35 cellular contexts compared by ENCODE assay signal in genomic region chr5:73250645-73251044, GRCh38.
"Had no signal": no experiment of that assay in that cellular context is flagged by ENCODE, and none has a peak within 500 bp of the region (broad histone marks: within the 10 kb centered on the region; RNA-seq: fewer than 3 reads in every experiment).

No MANE protein-coding gene starts in this region.

- H3K9me3 ChIP-seq: ascending aorta, body of pancreas, MG63, SJSA1, SK-N-SH had no signal

- H3K4me3 ChIP-seq: ascending aorta, body of pancreas, K562, MG63, SJSA1 had no signal

- H3K4me2 ChIP-seq: SK-N-SH had no signal

- H3K36me3 ChIP-seq: ascending aorta, MG63, SJSA1 had no signal

- H3K27me3 ChIP-seq: ascending aorta, body of pancreas, MG63, SJSA1 had no signal

- H3K9ac ChIP-seq: SK-N-SH had no signal

- H3K27ac ChIP-seq: body of pancreas, SJSA1, VCaP had no signal

- DNase-seq: activated B cell treated with CpG ODN at 0.5 μM for 24 hours; activated CD4-positive, alpha-beta memory T cell treated with anti-CD3 and anti-CD28 coated beads for 36 hours; activated CD4-positive, alpha-beta T cell treated with anti-CD3 and anti-CD28 coated beads for 4 hours; activated CD4-positive, alpha-beta T cell treated with anti-CD3 and anti-CD28 coated beads, Interleukin-2, amount 50 U/mL, for 1 hour; activated CD4-positive, CD25-positive, alpha-beta regulatory T cell treated with anti-CD3 and anti-CD28 coated beads, Interleukin-2, amount 50 U/mL, for 72 hours; activated CD8-positive, alpha-beta memory T cell treated with anti-CD3 and anti-CD28 coated beads, Interleukin-2, amount 50 U/mL, for 4 hours; activated effector memory CD4-positive, alpha-beta T cell treated with Interleukin-2 at 50 U/mL for 16 hours; activated naive CD4-positive, alpha-beta T cell treated with anti-CD3 and anti-CD28 coated beads, Interleukin-2, amount 50 U/mL, for 16 hours; activated naive CD8-positive, alpha-beta T cell treated with anti-CD3 and anti-CD28 coated beads for 36 hours; activated T-cell treated with anti-CD3 and anti-CD28 coated beads, Interleukin-2, amount 50 U/mL, for 48 hours; amniotic stem cell; body of pancreas; caudate nucleus; cerebellar nuclear complex; MG63; NCI-H1048; NCI-H1105 treated with DMSO at 0.1 percent for 48 hours; NCI-H1436; NCI-H187; NCI-H2029 treated with DMSO at 0.1 percent for 48 hours; NCI-H2107; NCI-H2171; NCI-H2227 treated with DMSO at 0.1 percent for 48 hours; NCI-H446; NCI-H510A treated with DMSO at 0.1 percent for 48 hours; NCI-H526 treated with DMSO at 0.1 percent for 48 hours; SHP77 treated with DMSO at 0.1 percent for 48 hours; SK-N-SH; T-cell; T-helper 17 cell; T-helper 9 cell had no signal

- H3K4me1 ChIP-seq: body of pancreas had no signal
